In the genomic region with DNA sequence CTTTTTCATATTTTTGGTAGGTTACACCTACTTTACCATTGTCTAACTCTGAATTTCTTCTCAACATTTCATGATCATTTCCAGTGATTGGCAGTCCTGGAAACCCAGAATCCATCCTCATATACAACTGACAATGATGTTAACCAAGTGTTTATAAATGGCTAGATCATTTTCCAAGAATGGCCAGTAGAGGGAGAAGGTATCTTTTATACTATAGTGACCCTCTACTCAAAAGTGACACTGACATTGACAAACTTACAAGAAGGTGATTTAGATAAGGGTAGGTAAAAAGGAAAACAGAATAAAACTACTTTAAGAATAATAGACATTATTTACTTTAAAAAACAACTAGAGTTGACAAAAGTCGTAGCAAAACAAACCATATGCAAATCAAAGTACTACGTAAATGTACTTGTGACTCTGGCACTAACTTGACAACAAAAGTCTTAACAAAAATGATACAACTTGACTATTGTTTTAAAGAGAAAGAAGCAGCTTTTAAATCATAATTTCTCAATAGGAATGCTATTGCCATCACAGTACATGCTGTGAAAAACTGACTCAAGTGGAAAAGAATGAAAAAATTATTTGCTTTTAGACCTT, we compare ENCODE assay signal across 8 cellular contexts.
A peak's percentile ranks its signal among the peaks of the same experiment; 100 is the strongest.
DNase-seq lines count a peak whose midpoint lies in the region; ATAC-seq and TF ChIP-seq lines count a peak whose summit lies in the region.

No MANE protein-coding gene starts in this region.

- TF ChIP-seq CTCF in endothelial cell (IDR thresholded peaks at IDR 0.05; ENCODE audit: unreplicated experiment), result peak; percentile 83
- TF ChIP-seq CTCF in stomach (IDR thresholded peaks at IDR 0.05), result peak in 4 of 7 experiments; percentile 18 to 57 (median 46)

- no peak for TF ChIP-seq EP300 in stomach (IDR thresholded peaks at IDR 0.05)

- DNase-seq in NCI-H526 (lab: John Stamatoyannopoulos, UW) (peak; percentile 5 to 55), NCI-H526 treated with DMSO at 0.1 percent for 48 hours (lab: John Stamatoyannopoulos, UW) (no peak), NCI-H2227 treated with DMSO at 0.1 percent for 48 hours (lab: John Stamatoyannopoulos, UW) (peak; percentile 30), endothelial cell (ENCODE audit: low spot score) (no peak), stomach (no peak), NCI-H226 (no peak)
- DNase-seq in activated CD4-positive, alpha-beta T cell treated with anti-CD3 and anti-CD28 coated beads, Interleukin-2, amount 10 ng/mL, durations not matched to agents 7 days and 5 days, result no peak

- peaks cover 4 to 25% (median 17%) of the 10 kb centered on the region in 4 donors for H3K4me1 ChIP-seq in stomach

- no peak for ATAC-seq in GM18870 (IDR thresholded peaks at IDR 0.05; ENCODE audit: unreplicated experiment)

- peaks cover 4% of the 10 kb centered on the region for H3K4me1 Mint-ChIP-seq in endothelial cell (ENCODE audit: unreplicated experiment)
- no peaks in the 10 kb centered on the region for H3K4me1 Mint-ChIP-seq in activated CD4-positive, alpha-beta T cell treated with anti-CD3 and anti-CD28 coated beads, Interleukin-2, amount 10 ng/mL, durations not matched to agents 7 days and 5 days

- POLR2A ChIA-PET in activated CD4-positive, alpha-beta T cell treated with anti-CD3 and anti-CD28 coated beads, Interleukin-2, amount 10 ng/mL, durations not matched to agents 7 days and 5 days (lab: Charles Lee), result no interaction called here

- intact Hi-C loops in stomach (cut with DNase I; ENCODE audit: low total_unique reads), result no loop called here

- 34 to 48% (median 46%) methylated on average over 2 of the region's 2 CpGs for WGBS in stomach, 5 donors

- no peak overlapping the region for H3K27ac ChIP-seq in stomach

- H3K9me3 ChIP-seq in stomach, result no peaks in the 10 kb centered on the region

- CTCF ChIA-PET in activated CD4-positive, alpha-beta T cell treated with anti-CD3 and anti-CD28 coated beads, Interleukin-2, amount 10 ng/mL, durations not matched to agents 7 days and 5 days (lab: Charles Lee), result no interaction called here

- H3K27me3 Mint-ChIP-seq in endothelial cell (ENCODE audit: unreplicated experiment), result peaks cover 2% of the 10 kb centered on the region
- no peaks in the 10 kb centered on the region for H3K27me3 Mint-ChIP-seq in activated CD4-positive, alpha-beta T cell treated with anti-CD3 and anti-CD28 coated beads, Interleukin-2, amount 10 ng/mL, durations not matched to agents 7 days and 5 days

- H3K9me3 Mint-ChIP-seq in endothelial cell (ENCODE audit: unreplicated experiment), result no peaks in the 10 kb centered on the region
- H3K9me3 Mint-ChIP-seq in activated CD4-positive, alpha-beta T cell treated with anti-CD3 and anti-CD28 coated beads, Interleukin-2, amount 10 ng/mL, durations not matched to agents 7 days and 5 days, result no peaks in the 10 kb centered on the region

- no peak overlapping the region for H3K4me3 ChIP-seq in stomach

- H3K36me3 ChIP-seq in stomach, result peaks cover under 1 to 39% (median 13%) of the 10 kb centered on the region in 4 donors

- H3K4me3 Mint-ChIP-seq in endothelial cell (ENCODE audit: unreplicated experiment), result no peak overlapping the region
- H3K4me3 Mint-ChIP-seq in activated CD4-positive, alpha-beta T cell treated with anti-CD3 and anti-CD28 coated beads, Interleukin-2, amount 10 ng/mL, durations not matched to agents 7 days and 5 days, result no peak overlapping the region

- H3K27ac Mint-ChIP-seq in endothelial cell (ENCODE audit: unreplicated experiment), result no peak overlapping the region
- no peak overlapping the region for H3K27ac Mint-ChIP-seq in activated CD4-positive, alpha-beta T cell treated with anti-CD3 and anti-CD28 coated beads, Interleukin-2, amount 10 ng/mL, durations not matched to agents 7 days and 5 days

- no peaks in the 10 kb centered on the region for H3K27me3 ChIP-seq in stomach

- peaks cover 15% of the 10 kb centered on the region for H3K36me3 Mint-ChIP-seq in endothelial cell (ENCODE audit: low read depth, unreplicated experiment)
- H3K36me3 Mint-ChIP-seq in activated CD4-positive, alpha-beta T cell treated with anti-CD3 and anti-CD28 coated beads, Interleukin-2, amount 10 ng/mL, durations not matched to agents 7 days and 5 days (ENCODE audit: low read depth), result no peaks in the 10 kb centered on the region

- TF ChIP-seq POLR2A in stomach (IDR thresholded peaks at IDR 0.05), result no peak

Comparison
In these comparisons a context has a peak if more than half of its experiments do, and no peak if none do; other contexts are left out.
1. DNase-seq: peak in NCI-H526 (2 of 2) and NCI-H2227 treated with DMSO at 0.1 percent for 48 hours (single experiment); none in NCI-H526 treated with DMSO at 0.1 percent for 48 hours (single experiment), endothelial cell (single experiment), stomach (single experiment), activated CD4-positive, alpha-beta T cell treated with anti-CD3 and anti-CD28 coated beads, Interleukin-2, amount 10 ng/mL, durations not matched to agents 7 days and 5 days (single experiment) and NCI-H226 (single experiment).